Comparison of ENCODE assay signal across 11 cellular contexts in the genomic region with DNA sequence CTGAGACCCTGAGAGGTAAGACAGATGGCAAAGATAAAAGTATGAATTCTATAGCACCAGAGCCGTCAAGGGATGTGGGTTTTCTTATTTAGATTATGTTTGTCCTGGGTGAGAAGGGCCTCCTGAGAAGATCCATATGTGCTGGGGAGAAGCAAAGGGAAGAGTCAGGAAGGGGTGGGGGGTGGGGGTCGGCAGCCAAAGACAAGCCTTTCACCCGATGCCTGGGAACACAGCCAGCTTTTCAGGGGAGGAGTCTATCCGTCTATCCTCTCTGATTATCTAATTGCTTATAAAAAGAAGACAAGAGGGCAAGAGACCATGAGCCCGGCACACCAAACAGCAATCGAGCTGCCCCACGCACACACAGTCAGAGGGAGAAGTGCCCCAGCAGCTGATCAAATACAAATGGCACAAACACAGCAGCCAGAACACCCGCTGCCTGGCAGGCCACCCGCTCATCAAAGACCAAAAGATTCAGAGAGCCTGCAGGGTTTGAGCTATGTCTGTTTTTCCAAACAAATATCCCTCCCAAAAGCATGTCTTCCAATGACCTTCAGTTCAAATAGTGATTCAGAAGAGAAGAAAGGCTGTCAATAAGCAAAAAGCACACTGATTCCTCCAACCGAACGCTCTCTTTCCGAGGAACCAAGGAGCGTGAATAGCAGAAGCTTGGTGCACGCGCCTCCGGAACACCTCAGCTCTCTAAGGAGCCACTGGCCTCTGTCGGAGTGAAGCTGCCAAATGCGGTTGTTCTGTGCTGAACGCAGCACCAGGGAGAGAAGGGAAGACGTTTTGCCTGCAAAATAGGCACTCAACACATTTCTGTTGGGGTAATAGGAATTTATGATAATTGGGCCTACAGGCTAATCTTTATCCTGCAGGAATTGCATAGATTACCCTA.
DNase-seq lines count a peak whose midpoint lies in the region; ATAC-seq lines count a peak whose summit lies in the region.
"Had no signal": no experiment of that assay in that cellular context is flagged by ENCODE, and none has a peak within 500 bp of the region (broad histone marks: within the 10 kb centered on the region; RNA-seq: fewer than 3 reads in every experiment).

No MANE protein-coding gene starts in this region.

- no peaks in the 10 kb centered on the region for H3K9me3 ChIP-seq in iPS-18a (ENCODE audit: control insufficient read depth, low read depth, low read length)
- H3K9me3 ChIP-seq: uterus had no signal

- peaks cover 1 to 5% of the 10 kb centered on the region in 2 donors for H3K27me3 Mint-ChIP-seq in T-cell

- no peaks in the 10 kb centered on the region for H3K4me1 Mint-ChIP-seq in T-cell

- no peaks in the 10 kb centered on the region for H3K36me3 ChIP-seq in iPS-18a (ENCODE audit: control insufficient read depth, low read depth, low read length)
- H3K36me3 ChIP-seq: uterus had no signal

- H3K27ac ChIP-seq in iPS-18a (ENCODE audit: low read length), result no peak overlapping the region
- H3K27ac ChIP-seq: uterus had no signal

- peaks cover 33% of the 10 kb centered on the region for H3K27me3 ChIP-seq in iPS-18a (ENCODE audit: control insufficient read depth, insufficient read depth, low read length)
- H3K27me3 ChIP-seq: uterus had no signal

- H3K4me3 ChIP-seq in iPS-18a (ENCODE audit: low read length), result peak overlapping the region; percentile 4
- H3K4me3 ChIP-seq: uterus had no signal

- H3K27ac Mint-ChIP-seq in T-cell, result no peak overlapping the region
- H3K27ac Mint-ChIP-seq: activated naive CD8-positive, alpha-beta T cell had no signal

- H3K9ac ChIP-seq in iPS-18a (ENCODE audit: low read length), result no peak overlapping the region

- ATAC-seq in HG02884 (IDR thresholded peaks at IDR 0.05; ENCODE audit: unreplicated experiment), result no peak
- no peak for ATAC-seq in T-cell (replicated peaks in 1 of 4)

- H3K36me3 Mint-ChIP-seq in T-cell, result no peaks in the 10 kb centered on the region
- H3K36me3 Mint-ChIP-seq: activated naive CD8-positive, alpha-beta T cell had no signal

- DNase-seq in COLO668 (lab: John Stamatoyannopoulos, UW; ENCODE audit: unreplicated experiment) (peak; percentile 83), NCI-H1436 (lab: John Stamatoyannopoulos, UW) (peak; percentile 15), NCI-H748 treated with DMSO at 0.1 percent for 48 hours (lab: John Stamatoyannopoulos, UW) (peak; percentile 92), T-helper 2 cell (no peak), T-cell (no peak)
- DNase-seq in activated CD4-positive, alpha-beta T cell treated with anti-CD3 and anti-CD28 coated beads, Interleukin-2, amount 50 U/mL, for 4 hours, result no peak
- DNase-seq: stimulated activated CD4-positive, alpha-beta T cell treated with anti-CD3 and anti-CD28 coated beads, Interleukin-15, amount 100 ng/mL, for 24 hours; uterus had no signal

- peaks cover 25% of the 10 kb centered on the region for H3K4me1 ChIP-seq in iPS-18a (ENCODE audit: control insufficient read depth, low read depth, low read length)
- H3K4me1 ChIP-seq: uterus had no signal

- H3K9me3 Mint-ChIP-seq in T-cell, result peaks cover 0 to 20% (median 7%) of the 10 kb centered on the region in 3 donors

- H3K4me3 Mint-ChIP-seq in T-cell, result no peak overlapping the region
- H3K4me3 Mint-ChIP-seq: activated naive CD8-positive, alpha-beta T cell had no signal

- CTCF ChIA-PET in T-cell (lab: Charles Lee), result no interaction called here

- POLR2A ChIA-PET in T-cell (lab: Charles Lee), result no interaction called here

Comparison
In these comparisons a context has a peak if more than half of its experiments do, and no peak if none do; other contexts are left out.
1. DNase-seq: peak in COLO668 (single experiment), NCI-H1436 (single experiment) and NCI-H748 treated with DMSO at 0.1 percent for 48 hours (single experiment); none in T-helper 2 cell (0 of 5), activated CD4-positive, alpha-beta T cell treated with anti-CD3 and anti-CD28 coated beads, Interleukin-2, amount 50 U/mL, for 4 hours (0 of 2) and T-cell (0 of 34).